ENCODE assay signal across 1 cellular context in genomic region chr9:94995294-94995693, GRCh38.
TF ChIP-seq lines count a peak whose summit lies in the region.

No MANE protein-coding gene starts in this region.

TF ChIP-seq in GM23338, 12 proteins besides CTCF, POLR2A, EP300 and RAD21 (continued from another document):
- TF ChIP-seq, protein P1, sequence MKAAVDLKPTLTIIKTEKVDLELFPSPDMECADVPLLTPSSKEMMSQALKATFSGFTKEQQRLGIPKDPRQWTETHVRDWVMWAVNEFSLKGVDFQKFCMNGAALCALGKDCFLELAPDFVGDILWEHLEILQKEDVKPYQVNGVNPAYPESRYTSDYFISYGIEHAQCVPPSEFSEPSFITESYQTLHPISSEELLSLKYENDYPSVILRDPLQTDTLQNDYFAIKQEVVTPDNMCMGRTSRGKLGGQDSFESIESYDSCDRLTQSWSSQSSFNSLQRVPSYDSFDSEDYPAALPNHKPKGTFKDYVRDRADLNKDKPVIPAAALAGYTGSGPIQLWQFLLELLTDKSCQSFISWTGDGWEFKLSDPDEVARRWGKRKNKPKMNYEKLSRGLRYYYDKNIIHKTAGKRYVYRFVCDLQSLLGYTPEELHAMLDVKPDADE (IDR thresholded peaks at IDR 0.05) = no peak
- no peak for TF ChIP-seq CREB1 (CRISPR knock-in tag; IDR thresholded peaks at IDR 0.05; ENCODE audit: low read depth)
- no peak for TF ChIP-seq NANOG (IDR thresholded peaks at IDR 0.05; ENCODE audit: borderline replicate concordance)
- no peak for TF ChIP-seq ZNF462 (CRISPR knock-in tag; IDR thresholded peaks at IDR 0.05)
- TF ChIP-seq REST (IDR thresholded peaks at IDR 0.05; ENCODE audit: unreplicated experiment) = no peak
